1 cellular context compared by ENCODE assay signal in genomic region chr2:105449083-105449482, GRCh38.
TF ChIP-seq lines count a peak whose summit lies in the region.

No MANE protein-coding gene starts in this region.

TF ChIP-seq in K562, 482 proteins besides CTCF, POLR2A, EP300 and RAD21 (continued from another document and continues in another):
- TF ChIP-seq TOE1 (IDR thresholded peaks at IDR 0.05; ENCODE audit: borderline replicate concordance): no peak
- no peak for TF ChIP-seq TOE1 (CRISPR knock-in tag; IDR thresholded peaks at IDR 0.05; ENCODE audit: borderline replicate concordance, low read depth)
- no peak for TF ChIP-seq SREBF2 (CRISPR knock-in tag; IDR thresholded peaks at IDR 0.05)
- no peak for TF ChIP-seq TFAM (CRISPR knock-in tag; conservative IDR thresholded peaks at IDR 0.05)
- no peak for TF ChIP-seq DACH1 (IDR thresholded peaks at IDR 0.05; ENCODE audit: partially characterized antibody)
- no peak for TF ChIP-seq DMBX1 (CRISPR knock-in tag; IDR thresholded peaks at IDR 0.05; ENCODE audit: borderline replicate concordance)
- TF ChIP-seq TSHZ1 (CRISPR knock-in tag; IDR thresholded peaks at IDR 0.05): no peak
- no peak for TF ChIP-seq KAT7 (CRISPR knock-in tag; IDR thresholded peaks at IDR 0.05; ENCODE audit: borderline replicate concordance)
- no peak for TF ChIP-seq CEBPG (CRISPR knock-in tag; IDR thresholded peaks at IDR 0.05)
- no peak for TF ChIP-seq CEBPG (tag; conservative IDR thresholded peaks at IDR 0.05 in 1 of 2, IDR thresholded peaks at IDR 0.05 in 1 of 2)
- TF ChIP-seq, protein P1, sequence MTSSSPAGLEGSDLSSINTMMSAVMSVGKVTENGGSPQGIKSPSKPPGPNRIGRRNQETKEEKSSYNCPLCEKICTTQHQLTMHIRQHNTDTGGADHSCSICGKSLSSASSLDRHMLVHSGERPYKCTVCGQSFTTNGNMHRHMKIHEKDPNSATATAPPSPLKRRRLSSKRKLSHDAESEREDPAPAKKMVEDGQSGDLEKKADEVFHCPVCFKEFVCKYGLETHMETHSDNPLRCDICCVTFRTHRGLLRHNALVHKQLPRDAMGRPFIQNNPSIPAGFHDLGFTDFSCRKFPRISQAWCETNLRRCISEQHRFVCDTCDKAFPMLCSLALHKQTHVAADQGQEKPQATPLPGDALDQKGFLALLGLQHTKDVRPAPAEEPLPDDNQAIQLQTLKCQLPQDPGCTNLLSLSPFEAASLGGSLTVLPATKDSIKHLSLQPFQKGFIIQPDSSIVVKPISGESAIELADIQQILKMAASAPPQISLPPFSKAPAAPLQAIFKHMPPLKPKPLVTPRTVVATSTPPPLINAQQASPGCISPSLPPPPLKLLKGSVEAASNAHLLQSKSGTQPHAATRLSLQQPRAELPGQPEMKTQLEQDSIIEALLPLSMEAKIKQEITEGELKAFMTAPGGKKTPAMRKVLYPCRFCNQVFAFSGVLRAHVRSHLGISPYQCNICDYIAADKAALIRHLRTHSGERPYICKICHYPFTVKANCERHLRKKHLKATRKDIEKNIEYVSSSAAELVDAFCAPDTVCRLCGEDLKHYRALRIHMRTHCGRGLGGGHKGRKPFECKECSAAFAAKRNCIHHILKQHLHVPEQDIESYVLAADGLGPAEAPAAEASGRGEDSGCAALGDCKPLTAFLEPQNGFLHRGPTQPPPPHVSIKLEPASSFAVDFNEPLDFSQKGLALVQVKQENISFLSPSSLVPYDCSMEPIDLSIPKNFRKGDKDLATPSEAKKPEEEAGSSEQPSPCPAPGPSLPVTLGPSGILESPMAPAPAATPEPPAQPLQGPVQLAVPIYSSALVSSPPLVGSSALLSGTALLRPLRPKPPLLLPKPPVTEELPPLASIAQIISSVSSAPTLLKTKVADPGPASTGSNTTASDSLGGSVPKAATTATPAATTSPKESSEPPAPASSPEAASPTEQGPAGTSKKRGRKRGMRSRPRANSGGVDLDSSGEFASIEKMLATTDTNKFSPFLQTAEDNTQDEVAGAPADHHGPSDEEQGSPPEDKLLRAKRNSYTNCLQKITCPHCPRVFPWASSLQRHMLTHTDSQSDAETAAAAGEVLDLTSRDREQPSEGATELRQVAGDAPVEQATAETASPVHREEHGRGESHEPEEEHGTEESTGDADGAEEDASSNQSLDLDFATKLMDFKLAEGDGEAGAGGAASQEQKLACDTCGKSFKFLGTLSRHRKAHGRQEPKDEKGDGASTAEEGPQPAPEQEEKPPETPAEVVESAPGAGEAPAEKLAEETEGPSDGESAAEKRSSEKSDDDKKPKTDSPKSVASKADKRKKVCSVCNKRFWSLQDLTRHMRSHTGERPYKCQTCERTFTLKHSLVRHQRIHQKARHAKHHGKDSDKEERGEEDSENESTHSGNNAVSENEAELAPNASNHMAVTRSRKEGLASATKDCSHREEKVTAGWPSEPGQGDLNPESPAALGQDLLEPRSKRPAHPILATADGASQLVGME (CRISPR knock-in tag; IDR thresholded peaks at IDR 0.05): no peak
- no peak for TF ChIP-seq ILF3 (IDR thresholded peaks at IDR 0.05; ENCODE audit: borderline replicate concordance)
- TF ChIP-seq, protein P2, sequence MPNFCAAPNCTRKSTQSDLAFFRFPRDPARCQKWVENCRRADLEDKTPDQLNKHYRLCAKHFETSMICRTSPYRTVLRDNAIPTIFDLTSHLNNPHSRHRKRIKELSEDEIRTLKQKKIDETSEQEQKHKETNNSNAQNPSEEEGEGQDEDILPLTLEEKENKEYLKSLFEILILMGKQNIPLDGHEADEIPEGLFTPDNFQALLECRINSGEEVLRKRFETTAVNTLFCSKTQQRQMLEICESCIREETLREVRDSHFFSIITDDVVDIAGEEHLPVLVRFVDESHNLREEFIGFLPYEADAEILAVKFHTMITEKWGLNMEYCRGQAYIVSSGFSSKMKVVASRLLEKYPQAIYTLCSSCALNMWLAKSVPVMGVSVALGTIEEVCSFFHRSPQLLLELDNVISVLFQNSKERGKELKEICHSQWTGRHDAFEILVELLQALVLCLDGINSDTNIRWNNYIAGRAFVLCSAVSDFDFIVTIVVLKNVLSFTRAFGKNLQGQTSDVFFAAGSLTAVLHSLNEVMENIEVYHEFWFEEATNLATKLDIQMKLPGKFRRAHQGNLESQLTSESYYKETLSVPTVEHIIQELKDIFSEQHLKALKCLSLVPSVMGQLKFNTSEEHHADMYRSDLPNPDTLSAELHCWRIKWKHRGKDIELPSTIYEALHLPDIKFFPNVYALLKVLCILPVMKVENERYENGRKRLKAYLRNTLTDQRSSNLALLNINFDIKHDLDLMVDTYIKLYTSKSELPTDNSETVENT (CRISPR knock-in tag; IDR thresholded peaks at IDR 0.05): no peak
- TF ChIP-seq SMAD3 (CRISPR knock-in tag; conservative IDR thresholded peaks at IDR 0.05): no peak
- TF ChIP-seq, protein P3, sequence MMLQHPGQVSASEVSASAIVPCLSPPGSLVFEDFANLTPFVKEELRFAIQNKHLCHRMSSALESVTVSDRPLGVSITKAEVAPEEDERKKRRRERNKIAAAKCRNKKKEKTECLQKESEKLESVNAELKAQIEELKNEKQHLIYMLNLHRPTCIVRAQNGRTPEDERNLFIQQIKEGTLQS (IDR thresholded peaks at IDR 0.05): peak; percentile 69
- TF ChIP-seq, protein P3 (CRISPR knock-in tag; conservative IDR thresholded peaks at IDR 0.05): no peak
- TF ChIP-seq NRF1 (conservative IDR thresholded peaks at IDR 0.05 in 1 of 2, IDR thresholded peaks at IDR 0.05 in 1 of 2): no peak
- no peak for TF ChIP-seq ZNF644 (tag; IDR thresholded peaks at IDR 0.05; ENCODE audit: low read depth)
- TF ChIP-seq ARID1B (IDR thresholded peaks at IDR 0.05): peak; percentile 37; the same call in 1 of the 2 replicates
- TF ChIP-seq ZNF174 (CRISPR knock-in tag; IDR thresholded peaks at IDR 0.05): no peak
- TF ChIP-seq, protein P4, sequence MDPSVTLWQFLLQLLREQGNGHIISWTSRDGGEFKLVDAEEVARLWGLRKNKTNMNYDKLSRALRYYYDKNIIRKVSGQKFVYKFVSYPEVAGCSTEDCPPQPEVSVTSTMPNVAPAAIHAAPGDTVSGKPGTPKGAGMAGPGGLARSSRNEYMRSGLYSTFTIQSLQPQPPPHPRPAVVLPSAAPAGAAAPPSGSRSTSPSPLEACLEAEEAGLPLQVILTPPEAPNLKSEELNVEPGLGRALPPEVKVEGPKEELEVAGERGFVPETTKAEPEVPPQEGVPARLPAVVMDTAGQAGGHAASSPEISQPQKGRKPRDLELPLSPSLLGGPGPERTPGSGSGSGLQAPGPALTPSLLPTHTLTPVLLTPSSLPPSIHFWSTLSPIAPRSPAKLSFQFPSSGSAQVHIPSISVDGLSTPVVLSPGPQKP (CRISPR knock-in tag; IDR thresholded peaks at IDR 0.05): no peak
- TF ChIP-seq CTCFL (IDR thresholded peaks at IDR 0.05; ENCODE audit: borderline replicate concordance, insufficient read depth, low read depth, low read length, poor library complexity, severe bottlenecking): no peak
- TF ChIP-seq, protein P5, sequence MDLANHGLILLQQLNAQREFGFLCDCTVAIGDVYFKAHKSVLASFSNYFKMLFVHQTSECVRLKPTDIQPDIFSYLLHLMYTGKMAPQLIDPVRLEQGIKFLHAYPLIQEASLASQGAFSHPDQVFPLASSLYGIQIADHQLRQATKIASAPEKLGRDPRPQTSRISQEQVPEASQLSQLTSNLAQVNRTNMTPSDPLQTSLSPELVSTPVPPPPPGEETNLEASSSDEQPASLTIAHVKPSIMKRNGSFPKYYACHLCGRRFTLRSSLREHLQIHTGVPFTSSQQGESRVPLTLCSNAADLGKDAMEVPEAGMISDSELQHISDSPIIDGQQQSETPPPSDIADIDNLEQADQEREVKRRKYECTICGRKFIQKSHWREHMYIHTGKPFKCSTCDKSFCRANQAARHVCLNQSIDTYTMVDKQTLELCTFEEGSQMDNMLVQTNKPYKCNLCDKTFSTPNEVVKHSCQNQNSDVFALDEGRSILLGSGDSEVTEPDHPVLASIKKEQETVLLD (IDR thresholded peaks at IDR 0.05): no peak
- no peak for TF ChIP-seq ZNF561 (CRISPR knock-in tag; conservative IDR thresholded peaks at IDR 0.05)
- TF ChIP-seq BDP1 (IDR thresholded peaks at IDR 0.05; ENCODE audit: insufficient read depth, insufficient read length): no peak
- TF ChIP-seq, protein P6, sequence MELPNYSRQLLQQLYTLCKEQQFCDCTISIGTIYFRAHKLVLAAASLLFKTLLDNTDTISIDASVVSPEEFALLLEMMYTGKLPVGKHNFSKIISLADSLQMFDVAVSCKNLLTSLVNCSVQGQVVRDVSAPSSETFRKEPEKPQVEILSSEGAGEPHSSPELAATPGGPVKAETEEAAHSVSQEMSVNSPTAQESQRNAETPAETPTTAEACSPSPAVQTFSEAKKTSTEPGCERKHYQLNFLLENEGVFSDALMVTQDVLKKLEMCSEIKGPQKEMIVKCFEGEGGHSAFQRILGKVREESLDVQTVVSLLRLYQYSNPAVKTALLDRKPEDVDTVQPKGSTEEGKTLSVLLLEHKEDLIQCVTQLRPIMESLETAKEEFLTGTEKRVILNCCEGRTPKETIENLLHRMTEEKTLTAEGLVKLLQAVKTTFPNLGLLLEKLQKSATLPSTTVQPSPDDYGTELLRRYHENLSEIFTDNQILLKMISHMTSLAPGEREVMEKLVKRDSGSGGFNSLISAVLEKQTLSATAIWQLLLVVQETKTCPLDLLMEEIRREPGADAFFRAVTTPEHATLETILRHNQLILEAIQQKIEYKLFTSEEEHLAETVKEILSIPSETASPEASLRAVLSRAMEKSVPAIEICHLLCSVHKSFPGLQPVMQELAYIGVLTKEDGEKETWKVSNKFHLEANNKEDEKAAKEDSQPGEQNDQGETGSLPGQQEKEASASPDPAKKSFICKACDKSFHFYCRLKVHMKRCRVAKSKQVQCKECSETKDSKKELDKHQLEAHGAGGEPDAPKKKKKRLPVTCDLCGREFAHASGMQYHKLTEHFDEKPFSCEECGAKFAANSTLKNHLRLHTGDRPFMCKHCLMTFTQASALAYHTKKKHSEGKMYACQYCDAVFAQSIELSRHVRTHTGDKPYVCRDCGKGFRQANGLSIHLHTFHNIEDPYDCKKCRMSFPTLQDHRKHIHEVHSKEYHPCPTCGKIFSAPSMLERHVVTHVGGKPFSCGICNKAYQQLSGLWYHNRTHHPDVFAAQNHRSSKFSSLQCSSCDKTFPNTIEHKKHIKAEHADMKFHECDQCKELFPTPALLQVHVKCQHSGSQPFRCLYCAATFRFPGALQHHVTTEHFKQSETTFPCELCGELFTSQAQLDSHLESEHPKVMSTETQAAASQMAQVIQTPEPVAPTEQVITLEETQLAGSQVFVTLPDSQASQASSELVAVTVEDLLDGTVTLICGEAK (IDR thresholded peaks at IDR 0.05): no peak
- TF ChIP-seq, protein P6 (CRISPR knock-in tag; IDR thresholded peaks at IDR 0.05): no peak
- TF ChIP-seq CAMTA2 (CRISPR knock-in tag; conservative IDR thresholded peaks at IDR 0.05): no peak
